In genomic region chr2:232884001-232884421, GRCh38 we compare ENCODE assay signal across 26 cellular contexts. TPM values are rescaled to one million over a fixed set of nuclear protein-coding genes. Genes with fewer than 3 reads are reported as not detected.
DNase-seq lines count a peak whose midpoint lies in the region; ATAC-seq, FAIRE-seq and TF ChIP-seq lines count a peak whose summit lies in the region.
"Had no signal": no experiment of that assay in that cellular context is flagged by ENCODE, and none has a peak within 500 bp of the region (broad histone marks: within the 10 kb centered on the region; RNA-seq: fewer than 3 reads in every experiment).

No MANE protein-coding gene starts in this region.

- no peak for TF ChIP-seq EP300 in HepG2 (IDR thresholded peaks at IDR 0.05; ENCODE audit: low read depth in 2 of 2, low read length in 2 of 2)
- no peak for TF ChIP-seq EP300 in HepG2 (CRISPR knock-in tag; IDR thresholded peaks at IDR 0.05; ENCODE audit: borderline replicate concordance)

- no peak overlapping the region for H3K4me3 Mint-ChIP-seq in activated T-cell treated with anti-CD3 and anti-CD28 coated beads, Interleukin-2, amount 50 U/mL, for 24 hours
- no peak overlapping the region for H3K4me3 Mint-ChIP-seq in activated T-cell treated with anti-CD3 and anti-CD28 coated beads, Interleukin-2, amount 50 U/mL, for 4 hours
- H3K4me3 Mint-ChIP-seq: CD14-positive monocyte, IgD-negative memory B cell had no signal

- H3K27me3 Mint-ChIP-seq in activated T-cell treated with anti-CD3 and anti-CD28 coated beads, Interleukin-2, amount 50 U/mL, for 24 hours = no peaks in the 10 kb centered on the region
- H3K27me3 Mint-ChIP-seq in activated T-cell treated with anti-CD3 and anti-CD28 coated beads, Interleukin-2, amount 50 U/mL, for 4 hours (ENCODE audit: low read depth) = no peaks in the 10 kb centered on the region
- H3K27me3 Mint-ChIP-seq: IgD-negative memory B cell had no signal

- H3K4me2 ChIP-seq in HepG2 (ENCODE audit: low read depth, low read length) (no peak overlapping the region), Karpas-422 (ENCODE audit: low read depth, low read length, poor library complexity, severe bottlenecking) (no peak overlapping the region)

- H3K4me1 ChIP-seq in HepG2 (ENCODE audit: insufficient read depth, low read length) = peaks cover 26% of the 10 kb centered on the region
- H3K4me1 ChIP-seq in right lobe of liver = no peaks in the 10 kb centered on the region
- H3K4me1 ChIP-seq in vagina = no peaks in the 10 kb centered on the region
- H3K4me1 ChIP-seq in Karpas-422 (ENCODE audit: low read length) = no peaks in the 10 kb centered on the region
- H3K4me1 ChIP-seq: Peyer's patch, SJSA1 had no signal

- peaks cover 3% of the 10 kb centered on the region; the same call in 1 of the 2 replicates for H4K20me1 ChIP-seq in HepG2 (ENCODE audit: insufficient read depth, low read length)
- H4K20me1 ChIP-seq in Karpas-422 (ENCODE audit: insufficient read depth, low read depth, low read length) = no peaks in the 10 kb centered on the region

- H3K27ac ChIP-seq in HepG2 (ENCODE audit: extremely low read length, insufficient read depth, low read length) (no peak overlapping the region), right lobe of liver (no peak overlapping the region), vagina (no peak overlapping the region), Karpas-422 (ENCODE audit: low read length) (no peak overlapping the region)
- H3K27ac ChIP-seq: Peyer's patch, SJSA1 had no signal

- no peaks in the 10 kb centered on the region for H3K9me2 ChIP-seq in Karpas-422 (replicated peaks; ENCODE audit: insufficient read depth, low read length)

- no peaks in the 10 kb centered on the region for H3K36me3 Mint-ChIP-seq in activated T-cell treated with anti-CD3 and anti-CD28 coated beads, Interleukin-2, amount 50 U/mL, for 24 hours (ENCODE audit: low read depth)
- no peaks in the 10 kb centered on the region for H3K36me3 Mint-ChIP-seq in activated T-cell treated with anti-CD3 and anti-CD28 coated beads, Interleukin-2, amount 50 U/mL, for 4 hours (ENCODE audit: insufficient read depth)
- H3K36me3 Mint-ChIP-seq: CD14-positive monocyte, IgD-negative memory B cell had no signal

- H3K9me3 ChIP-seq in HepG2 (ENCODE audit: low read length) = no peaks in the 10 kb centered on the region
- H3K9me3 ChIP-seq in right lobe of liver = no peaks in the 10 kb centered on the region
- no peaks in the 10 kb centered on the region for H3K9me3 ChIP-seq in vagina
- no peaks in the 10 kb centered on the region for H3K9me3 ChIP-seq in Karpas-422 (ENCODE audit: low read length)
- H3K9me3 ChIP-seq: Peyer's patch, SJSA1 had no signal

- no peak for ATAC-seq in activated T-cell treated with anti-CD3 and anti-CD28 coated beads, Interleukin-2, amount 50 U/mL, for 4 hours
- no peak for ATAC-seq in HepG2
- ATAC-seq in right lobe of liver = no peak
- ATAC-seq: HCT116 had no signal

- no peak overlapping the region for H2AFZ ChIP-seq in HepG2 (ENCODE audit: low read length)
- H2AFZ ChIP-seq in Karpas-422 (ENCODE audit: low read length) = no peak overlapping the region

- no peaks in the 10 kb centered on the region for H3K27me3 ChIP-seq in HepG2 (ENCODE audit: control insufficient read depth in 1 of 2, insufficient read depth in 2 of 2, low read length in 2 of 2)
- no peaks in the 10 kb centered on the region for H3K27me3 ChIP-seq in right lobe of liver
- H3K27me3 ChIP-seq in vagina = no peaks in the 10 kb centered on the region
- H3K27me3 ChIP-seq in Karpas-422 (ENCODE audit: low read length) = no peaks in the 10 kb centered on the region
- H3K27me3 ChIP-seq: Peyer's patch, SJSA1 had no signal

- CTCF ChIA-PET in HepG2 (lab: Yijun Ruan, JAX; ENCODE audit: low intra/inter-chr PET ratio, low total read pairs) = no interaction called here

- no peak overlapping the region for H3K27ac Mint-ChIP-seq in activated T-cell treated with anti-CD3 and anti-CD28 coated beads, Interleukin-2, amount 50 U/mL, for 24 hours
- H3K27ac Mint-ChIP-seq: CD14-positive monocyte had no signal

- H3K4me3 ChIP-seq in HepG2 (replicated peaks in 1 of 3; ENCODE audit: insufficient read depth in 1 of 3, low read depth in 2 of 3, low read length in 3 of 3) (no peak overlapping the region), right lobe of liver (no peak overlapping the region), vagina (no peak overlapping the region), Karpas-422 (ENCODE audit: low read length) (no peak overlapping the region)
- H3K4me3 ChIP-seq: Peyer's patch, SJSA1 had no signal

- POLR2A ChIA-PET in HepG2 (lab: Yijun Ruan, JAX) = interaction anchor here (1.7 kb wide), 1 partner anchor 27 kb away, joined by 5 read pairs; no protein-coding TSS in a partner anchor

- 95% methylated on average over 11 of the region's 11 CpGs for WGBS in HepG2 (ENCODE audit: low lambda C conversion rate)
- 85% methylated on average over 9 of the region's 11 CpGs for WGBS in right lobe of liver (ENCODE audit: insufficient coverage, low coverage, low lambda C conversion rate, missing lambda C conversion rate)

- no peaks in the 10 kb centered on the region for H3K4me1 Mint-ChIP-seq in activated T-cell treated with anti-CD3 and anti-CD28 coated beads, Interleukin-2, amount 50 U/mL, for 24 hours (ENCODE audit: low read depth)
- H3K4me1 Mint-ChIP-seq in activated T-cell treated with anti-CD3 and anti-CD28 coated beads, Interleukin-2, amount 50 U/mL, for 4 hours (ENCODE audit: low read depth) = no peaks in the 10 kb centered on the region
- H3K4me1 Mint-ChIP-seq: CD14-positive monocyte had no signal

- H3K9ac ChIP-seq in HepG2 (ENCODE audit: insufficient read depth, low read depth, low read length) (no peak overlapping the region), Karpas-422 (ENCODE audit: low read length) (no peak overlapping the region)

- TF ChIP-seq CTCF in HepG2 (CRISPR knock-in tag; IDR thresholded peaks at IDR 0.05) (no peak), right lobe of liver (IDR thresholded peaks at IDR 0.05) (no peak), vagina (IDR thresholded peaks at IDR 0.05) (no peak)

- no TSS peak for BruUV-seq in HepG2 (replicated peaks; lab: Mats Ljungman, UMichigan)

- H3K79me2 ChIP-seq in HepG2 (ENCODE audit: insufficient read depth, low read length) (no peaks in the 10 kb centered on the region), Karpas-422 (ENCODE audit: low read length) (no peaks in the 10 kb centered on the region)

- intact Hi-C loops in HepG2 (cut with micrococcal nuclease; ENCODE audit: unreplicated experiment) (no loop called here), right lobe of liver (cut with DNase I) (no loop called here), vagina (cut with DNase I) (no loop called here)

- peak; percentile 24 for DNase-seq in activated T-cell treated with anti-CD3 and anti-CD28 coated beads, Interleukin-2, amount 50 U/mL, for 24 hours
- DNase-seq in activated T-cell treated with anti-CD3 and anti-CD28 coated beads, Interleukin-2, amount 50 U/mL, for 4 hours = no peak
- no peak for DNase-seq in HepG2 (ENCODE audit: low spot score)
- DNase-seq in right lobe of liver = no peak
- DNase-seq in mesenteric fat pad (ENCODE audit: low spot score) = peak; percentile 89
- DNase-seq in vagina (ENCODE audit: extremely low spot score in 2 of 2) = no peak
- no peak for DNase-seq in Karpas-422
- no peak for DNase-seq in NCI-H748 (lab: John Stamatoyannopoulos, UW; ENCODE audit: unreplicated experiment)
- DNase-seq: DMS53, GDM1, GOT3, MV-4-11, NCI-H1694, NCI-H2081, NCI-H2171, NCI-H345, NCI-H524, NCI-H82 had no signal

- FAIRE-seq in HepG2 (lab: Jason Lieb, UNC) = no peak
- FAIRE-seq: D721Med, GM18507, HTR-8/SVneo had no signal

- H3K36me3 ChIP-seq in HepG2 (replicated peaks in 1 of 2; ENCODE audit: control insufficient read depth in 1 of 2, insufficient read depth in 2 of 2, low read length in 2 of 2) = peaks cover 10 to 34% of the 10 kb centered on the region in 2 experiments
- H3K36me3 ChIP-seq in right lobe of liver = peaks cover 0 to 8% (median 1%) of the 10 kb centered on the region in 4 donors
- no peaks in the 10 kb centered on the region for H3K36me3 ChIP-seq in vagina
- no peaks in the 10 kb centered on the region for H3K36me3 ChIP-seq in Karpas-422 (ENCODE audit: insufficient read depth, low read length)

- H3K9me3 Mint-ChIP-seq in activated T-cell treated with anti-CD3 and anti-CD28 coated beads, Interleukin-2, amount 50 U/mL, for 24 hours = no peaks in the 10 kb centered on the region
- H3K9me3 Mint-ChIP-seq in activated T-cell treated with anti-CD3 and anti-CD28 coated beads, Interleukin-2, amount 50 U/mL, for 4 hours = no peaks in the 10 kb centered on the region
- H3K9me3 Mint-ChIP-seq: IgD-negative memory B cell had no signal

- TF ChIP-seq RAD21 in HepG2 (CRISPR knock-in tag; IDR thresholded peaks at IDR 0.05) = no peak

- in situ Hi-C loops in HepG2 (cut with HindIII; ENCODE audit: extremely low pct_ligation_motif_present, low pct_unique_long_range_greater_than_20kb) = no loop called here

- no peak; a peak in 1 of 4 replicates for TF ChIP-seq POLR2A in HepG2 (IDR thresholded peaks at IDR 0.05; ENCODE audit: insufficient read depth in 1 of 2, low read depth in 2 of 2, low read length in 2 of 2)
- TF ChIP-seq POLR2A in right lobe of liver (IDR thresholded peaks at IDR 0.05) = no peak
- TF ChIP-seq POLR2A in vagina (IDR thresholded peaks at IDR 0.05) = no peak

RNA-seq across cellular contexts. Expression of gene SNORC, which starts 13.9 kb away (rescaled TPM):
- total RNA-seq in activated T-cell treated with anti-CD3 and anti-CD28 coated beads, Interleukin-2, amount 50 U/mL, for 4 hours = 1 to 10 TPM; 1.2 to 1.7 (median 1.4) TPM
- total RNA-seq in HepG2 (2016; rRNA removed; fragmentation: Illumina TruSeq; extraction: Trizol) = 48.5 and 86.1 TPM in 2 replicates
- total RNA-seq in HepG2 (2016; cell fraction: cytosol; rRNA removed; fragmentation: Illumina TruSeq; extraction: Trizol; ENCODE audit: low read depth) = 64.6 and 82.7 TPM in 2 replicates
- 52.1 and 76.7 TPM in 2 replicates for total RNA-seq in HepG2 (2016; cell fraction: insoluble cytoplasmic fraction; rRNA removed; fragmentation: Illumina TruSeq; extraction: Trizol)
- 71.1 and 75.3 TPM in 2 replicates for total RNA-seq in HepG2 (2016; cell fraction: membrane; rRNA removed; fragmentation: Illumina TruSeq; extraction: Trizol)
- total RNA-seq in HepG2 (2016; cell fraction: nucleus; rRNA removed; fragmentation: Illumina TruSeq; extraction: Trizol) = 47.7 and 55.5 TPM in 2 replicates
- polyA plus RNA-seq in HepG2 (2011; rRNA removed) = 59.1 and 62.9 TPM in 2 replicates
- polyA plus RNA-seq in HepG2 (2011; cell fraction: cytosol; rRNA removed) = 45.6 and 94.4 TPM in 2 replicates
- 87.4 and 124 TPM in 2 replicates for polyA plus RNA-seq in HepG2 (2011; cell fraction: nucleus; rRNA removed)
- 42.0 and 51.4 TPM in 2 replicates for polyA plus RNA-seq in HepG2 (2012)
- 125 and 134 TPM in 2 replicates for polyA plus RNA-seq in HepG2 (2016; cell fraction: cytosol; fragmentation: Illumina TruSeq; extraction: Trizol; ENCODE audit: low read depth)
- polyA plus RNA-seq in HepG2 (2016; cell fraction: insoluble cytoplasmic fraction; fragmentation: Illumina TruSeq; extraction: Trizol; ENCODE audit: low read depth) = 60.9 and 75.2 TPM in 2 replicates
- 102 and 104 TPM in 2 replicates for polyA plus RNA-seq in HepG2 (2016; cell fraction: membrane; fragmentation: Illumina TruSeq; extraction: Trizol; ENCODE audit: low read depth)
- polyA plus RNA-seq in HepG2 (2016; cell fraction: nucleus; fragmentation: Illumina TruSeq; extraction: Trizol; ENCODE audit: insufficient read depth, low read depth) = 136 and 150 TPM in 2 replicates
- polyA minus RNA-seq in HepG2 (2011; rRNA and poly(A)+ RNA removed; ENCODE audit: low replicate concordance) = 5.3 and 89.5 TPM in 2 replicates
- polyA minus RNA-seq in HepG2 (2011; cell fraction: cytosol; rRNA and poly(A)+ RNA removed) = 57.5 and 73.7 TPM in 2 replicates
- polyA minus RNA-seq in HepG2 (2011; cell fraction: nucleus; rRNA and poly(A)+ RNA removed) = 27.3 and 30.6 TPM in 2 replicates
- total RNA-seq in right lobe of liver = 10 to 100 TPM in 3 of 6 experiments, 1 to 10 TPM in 3; 2.0 to 14.5 (median 9.1) TPM
- total RNA-seq in mesenteric fat pad = 0.64 TPM
- total RNA-seq in vagina = not detected
- total RNA-seq in Karpas-422 (2014; rRNA removed; shearing (Covaris generic); ENCODE audit: low replicate concordance) = 1.2 and 1.9 TPM in 2 replicates
- polyA plus RNA-seq: CD14-positive monocyte, IgD-negative memory B cell had no signal

Comparison
In these comparisons a context has a peak if more than half of its experiments do, and no peak if none do; other contexts are left out.
1. DNase-seq: peak in activated T-cell treated with anti-CD3 and anti-CD28 coated beads, Interleukin-2, amount 50 U/mL, for 24 hours (single experiment) and mesenteric fat pad (single experiment); none in activated T-cell treated with anti-CD3 and anti-CD28 coated beads, Interleukin-2, amount 50 U/mL, for 4 hours (single experiment), HepG2 (single experiment), right lobe of liver (0 of 3), vagina (0 of 2), Karpas-422 (single experiment) and NCI-H748 (single experiment).